Comparison of ENCODE assay signal across 1 cellular context in genomic region chr2:238096311-238097011, GRCh38.
TF ChIP-seq lines count a peak whose summit lies in the region.

No MANE protein-coding gene starts in this region.

TF ChIP-seq in HEK293, 187 proteins besides CTCF, POLR2A, EP300 and RAD21 (continued from another document):
- TF ChIP-seq PRDM10 (tag by site-specific recombination; IDR thresholded peaks at IDR 0.05) = 0 out of 2 replicates have a peak, but pooled peaks have one; percentile 10
- TF ChIP-seq ZNF580 (tag by site-specific recombination; IDR thresholded peaks at IDR 0.05) = no peak
- TF ChIP-seq ZIC2 (tag by site-specific recombination; IDR thresholded peaks at IDR 0.05) = peak; percentile 77
- TF ChIP-seq ZNF623 (tag by site-specific recombination; IDR thresholded peaks at IDR 0.05) = no peak
- no peak for TF ChIP-seq ZNF248 (tag by site-specific recombination; IDR thresholded peaks at IDR 0.05)
- no peak for TF ChIP-seq ZNF146 (tag by site-specific recombination; IDR thresholded peaks at IDR 0.05)
TF ChIP-seq in HEK293: peak in this region for 2.
